Comparison of ENCODE assay signal across 28 cellular contexts in genomic region chr10:70048309-70048708, GRCh38.
"Had no signal": no experiment of that assay in that cellular context is flagged by ENCODE, and none has a peak within 500 bp of the region (broad histone marks: within the 10 kb centered on the region; RNA-seq: fewer than 3 reads in every experiment).

No MANE protein-coding gene starts in this region.

- H3K4me2 ChIP-seq: KMS-11, SK-N-SH had no signal

- H3K27me3 ChIP-seq: brain microvascular endothelial cell, cardiac muscle cell had no signal

- H3K4me3 ChIP-seq: cardiac muscle cell had no signal

- H3K4me3 Mint-ChIP-seq: activated CD4-positive, alpha-beta memory T cell treated with anti-CD3 and anti-CD28 coated beads, Interleukin-2, amount 10 ng/mL, durations not matched to agents 7 days and 5 days; activated naive CD4-positive, alpha-beta T cell treated with anti-CD3 and anti-CD28 coated beads for 36 hours; activated naive CD8-positive, alpha-beta T cell; activated T-helper 17 cell treated with anti-CD3 and anti-CD28 coated beads, Interleukin-2, amount 50 U/mL, for 72 hours had no signal

- H3K9ac ChIP-seq: KMS-11, SK-N-SH had no signal

- ATAC-seq: activated T-helper 17 cell treated with anti-CD3 and anti-CD28 coated beads, Interleukin-2, amount 50 U/mL, for 72 hours; Panc1; Right ventricle myocardium inferior had no signal

- DNase-seq: activated CD4-positive, alpha-beta memory T cell treated with anti-CD3 and anti-CD28 coated beads, Interleukin-2, amount 10 ng/mL, durations not matched to agents 7 days and 5 days; activated CD4-positive, alpha-beta T cell treated with anti-CD3 and anti-CD28 coated beads, Interleukin-2, amount 50 U/mL, for 1 hour; activated CD4-positive, CD25-positive, alpha-beta regulatory T cell; activated gamma-delta T cell; activated naive CD4-positive, alpha-beta T cell treated with anti-CD3 and anti-CD28 coated beads for 36 hours; activated T-cell treated with anti-CD3 and anti-CD28 coated beads for 4 hours; activated T-cell treated with anti-CD3 and anti-CD28 coated beads, Interleukin-2, amount 50 U/mL, for 48 hours; amygdala; brain microvascular endothelial cell; cerebellar nuclear complex; NCI-H1105; NCI-H1436; NCI-H187 treated with DMSO at 0.1 percent for 48 hours; NCI-H2081 treated with DMSO at 0.1 percent for 48 hours; NCI-H446; NCI-H524 treated with DMSO at 0.1 percent for 48 hours; NK-92 treated with Interleukin-12 subunit alpha and Interleukin-12 subunit beta, amount 100 ng/mL, for 24 hours; OCI-M1; RPMI8226; SK-N-SH; T-helper 1 cell had no signal

- H3K9me3 Mint-ChIP-seq: activated CD4-positive, alpha-beta memory T cell treated with anti-CD3 and anti-CD28 coated beads, Interleukin-2, amount 10 ng/mL, durations not matched to agents 7 days and 5 days; activated naive CD4-positive, alpha-beta T cell treated with anti-CD3 and anti-CD28 coated beads for 36 hours; activated T-helper 17 cell treated with anti-CD3 and anti-CD28 coated beads, Interleukin-2, amount 50 U/mL, for 72 hours had no signal

- H3K27ac Mint-ChIP-seq: activated CD4-positive, alpha-beta memory T cell treated with anti-CD3 and anti-CD28 coated beads, Interleukin-2, amount 10 ng/mL, durations not matched to agents 7 days and 5 days; activated naive CD4-positive, alpha-beta T cell treated with anti-CD3 and anti-CD28 coated beads for 36 hours; activated naive CD8-positive, alpha-beta T cell; activated T-helper 17 cell treated with anti-CD3 and anti-CD28 coated beads, Interleukin-2, amount 50 U/mL, for 72 hours had no signal

- H3K9me3 ChIP-seq: SK-N-SH had no signal

- H3K27ac ChIP-seq: brain microvascular endothelial cell, cardiac muscle cell, KMS-11, VCaP had no signal

- H3K36me3 ChIP-seq: brain microvascular endothelial cell, cardiac muscle cell had no signal
